ENCODE assay signal across 8 cellular contexts in genomic region chr6:27472617-27473400, GRCh38. TPM values are rescaled to one million over a fixed set of nuclear protein-coding genes. Genes with fewer than 3 reads are reported as not detected.
A peak's percentile ranks its signal among the peaks of the same experiment; 100 is the strongest.
DNase-seq lines count a peak whose midpoint lies in the region; ATAC-seq and TF ChIP-seq lines count a peak whose summit lies in the region.

Gene ZNF184 (minus strand): TSS chr6:27473105. CDS start chr6:27472294, 811 bp downstream.

- ATAC-seq in GM18873 (IDR thresholded peaks at IDR 0.05; ENCODE audit: low FRiP score, unreplicated experiment) = peak; percentile 74
- peak; percentile 91 for ATAC-seq in HG03139 (IDR thresholded peaks at IDR 0.05; ENCODE audit: unreplicated experiment)

- CTCF ChIA-PET in AG04450 (lab: Charles Lee) = interaction anchor here (0.7 to 2.2 kb wide), 4 partner anchors 8 to 299 kb away, joined by 3 to 8 read pairs (median 4); no protein-coding TSS in a partner anchor

- H3K36me3 ChIP-seq in WERI-Rb-1 (peaks cover 23% of the 10 kb centered on the region), smooth muscle cell (ENCODE audit: low read depth) (peaks cover 6% of the 10 kb centered on the region)

- H3K79me2 ChIP-seq in smooth muscle cell (ENCODE audit: low read depth) = peaks cover 29% of the 10 kb centered on the region

- H3K4me1 ChIP-seq in smooth muscle cell (ENCODE audit: low read depth) = peaks cover 14% of the 10 kb centered on the region

- H3K27me3 ChIP-seq in AG04450 (ENCODE audit: control insufficient read depth, insufficient read depth, low read length) (no peaks in the 10 kb centered on the region), WERI-Rb-1 (ENCODE audit: insufficient read depth, low read depth, severe bottlenecking) (no peaks in the 10 kb centered on the region), smooth muscle cell (ENCODE audit: low read depth) (no peaks in the 10 kb centered on the region)

- DNase-seq in AG04450 (ENCODE audit: low read depth, low spot score) (peak; percentile 93), NCI-H2227 (lab: John Stamatoyannopoulos, UW; ENCODE audit: unreplicated experiment) (peak; percentile 99), WERI-Rb-1 (peak; percentile 100), cardiac fibroblast (ENCODE audit: low read depth in 2 of 2) (peak; percentile 98 to 99), iPS-NIHi7 (ENCODE audit: extremely low spot score) (peak; percentile 95), smooth muscle cell (lab: John Stamatoyannopoulos, UW; ENCODE audit: unreplicated experiment) (peak; percentile 66)

- H2AFZ ChIP-seq in smooth muscle cell (ENCODE audit: low read depth) = peak within 1 kb of the TSS; percentile 60

- POLR2A ChIA-PET in AG04450 (lab: Yijun Ruan, JAX) = interaction anchor here (0.7 to 1.6 kb wide), 7 partner anchors 23 to 420 kb away, joined by 3 to 7 read pairs (median 4); a partner anchor contains a TSS

- H4K20me1 ChIP-seq in smooth muscle cell (ENCODE audit: low read depth) = no peaks in the 10 kb centered on the region

- H3K4me3 ChIP-seq in AG04450 (ENCODE audit: low read depth, low read length) = peak within 1 kb of the TSS; percentile 87
- H3K4me3 ChIP-seq in WERI-Rb-1 (ENCODE audit: low read depth, low read length) = peak within 1 kb of the TSS; percentile 77
- H3K4me3 ChIP-seq in cardiac fibroblast (replicated peaks in 1 of 2; ENCODE audit: low read depth in 2 of 2, low read length in 2 of 2) = peak within 1 kb of the TSS; percentile 76 to 93
- peak within 1 kb of the TSS; percentile 64 for H3K4me3 ChIP-seq in smooth muscle cell

- WGBS in smooth muscle cell (ENCODE audit: low lambda C conversion rate) = 1% methylated on average over 55 of the region's 56 CpGs

- peaks cover 2% of the 10 kb centered on the region for H3F3A ChIP-seq in smooth muscle cell (ENCODE audit: low read depth)

- H3K27ac ChIP-seq in AG04450 (ENCODE audit: low read depth, low read length) = peak within 1 kb of the TSS; percentile 93
- peak within 1 kb of the TSS; percentile 92 for H3K27ac ChIP-seq in WERI-Rb-1
- peak within 1 kb of the TSS; percentile 73 for H3K27ac ChIP-seq in smooth muscle cell (ENCODE audit: low read depth)

- TF ChIP-seq CTCF in AG04450 (IDR thresholded peaks at IDR 0.05; ENCODE audit: low read depth, low read length) (0 out of 2 replicates have a peak, but pooled peaks have one; percentile 2), WERI-Rb-1 (IDR thresholded peaks at IDR 0.05; ENCODE audit: low read depth, low read length) (no peak), cardiac fibroblast (IDR thresholded peaks at IDR 0.05; ENCODE audit: low read depth, low read length) (no peak), smooth muscle cell (IDR thresholded peaks at IDR 0.05; ENCODE audit: borderline replicate concordance, insufficient read depth, poor library complexity, severe bottlenecking) (no peak)

- peak within 1 kb of the TSS; percentile 91 for H3K4me2 ChIP-seq in smooth muscle cell

- H3K9me3 ChIP-seq in AG04450 (ENCODE audit: control insufficient read depth, insufficient read depth, low read length) = no peaks in the 10 kb centered on the region; the same call in 1 of the 2 replicates
- no peaks in the 10 kb centered on the region for H3K9me3 ChIP-seq in WERI-Rb-1 (ENCODE audit: severe bottlenecking)
- no peaks in the 10 kb centered on the region for H3K9me3 ChIP-seq in smooth muscle cell (replicated peaks; ENCODE audit: low read depth)

- H3K9ac ChIP-seq in smooth muscle cell (ENCODE audit: low read depth) = peak within 1 kb of the TSS; percentile 82

RNA-seq across cellular contexts. Expression of gene ZNF184, which starts in this region (rescaled TPM):
- 6.4 and 9.9 TPM in 2 replicates for polyA plus RNA-seq in AG04450 (2011; rRNA removed)
- polyA minus RNA-seq in AG04450 (2011; rRNA and poly(A)+ RNA removed) = 5.1 and 10.0 TPM in 2 replicates
- total RNA-seq in smooth muscle cell = 9.9 and 19.5 TPM in 2 replicates
- 6.6 and 7.8 TPM in 2 replicates for polyA plus RNA-seq in smooth muscle cell

Comparison
In these comparisons a context has a peak if more than half of its experiments do, and no peak if none do; other contexts are left out.
1. Peak in every context shown above with its lines: DNase-seq, ATAC-seq, H3K4me3 ChIP-seq and H3K27ac ChIP-seq.